Comparison of ENCODE assay signal across 20 cellular contexts in genomic region chr1:172430128-172430454, GRCh38. TPM values are rescaled to one million over a fixed set of nuclear protein-coding genes. Genes with fewer than 3 reads are reported as not detected.
"Had no signal": no experiment of that assay in that cellular context is flagged by ENCODE, and none has a peak within 500 bp of the region (broad histone marks: within the 10 kb centered on the region; RNA-seq: fewer than 3 reads in every experiment).

No MANE protein-coding gene starts in this region.

- H3K9me3 ChIP-seq: adrenal gland, breast epithelium had no signal

- H3K4me3 Mint-ChIP-seq: activated B cell treated with CpG ODN at 0.5 μM for 24 hours; activated CD4-positive, alpha-beta T cell treated with anti-CD3 and anti-CD28 coated beads, Interleukin-2, amount 10 ng/mL, durations not matched to agents 24 days and 14 days; activated naive CD4-positive, alpha-beta T cell treated with anti-CD3 and anti-CD28 coated beads, Interleukin-2, amount 50 U/mL, for 24 hours had no signal

- H3K27me3 ChIP-seq: adrenal gland, breast epithelium had no signal

- H3K36me3 ChIP-seq: adrenal gland, breast epithelium had no signal

- H3K27me3 Mint-ChIP-seq: activated B cell treated with CpG ODN at 0.5 μM for 24 hours; activated CD4-positive, alpha-beta T cell treated with anti-CD3 and anti-CD28 coated beads, Interleukin-2, amount 10 ng/mL, durations not matched to agents 24 days and 14 days; activated naive CD4-positive, alpha-beta T cell treated with anti-CD3 and anti-CD28 coated beads, Interleukin-2, amount 50 U/mL, for 24 hours had no signal

- DNase-seq: activated B cell treated with CpG ODN at 0.5 μM for 24 hours; activated CD4-positive, alpha-beta T cell treated with anti-CD3 and anti-CD28 coated beads for 1 hour; activated CD4-positive, alpha-beta T cell treated with anti-CD3 and anti-CD28 coated beads, Interleukin-2, amount 10 ng/mL, durations not matched to agents 24 days and 14 days; activated CD4-positive, alpha-beta T cell treated with anti-CD3 and anti-CD28 coated beads, Interleukin-2, amount 50 U/mL, for 48 hours; activated gamma-delta T cell; adrenal gland; aorta; MM.1S; NCI-H1105; NCI-H1436; NCI-H345; RPMI8226; T-helper 1 cell had no signal

- H3K9me3 Mint-ChIP-seq: activated B cell treated with CpG ODN at 0.5 μM for 24 hours; activated naive CD4-positive, alpha-beta T cell treated with anti-CD3 and anti-CD28 coated beads, Interleukin-2, amount 50 U/mL, for 24 hours had no signal

- H3K4me1 ChIP-seq: breast epithelium had no signal

- H3K27ac Mint-ChIP-seq: activated B cell treated with CpG ODN at 0.5 μM for 24 hours; activated CD4-positive, alpha-beta T cell treated with anti-CD3 and anti-CD28 coated beads, Interleukin-2, amount 10 ng/mL, durations not matched to agents 24 days and 14 days had no signal

- H3K4me3 ChIP-seq: adrenal gland, breast epithelium, SK-N-MC had no signal

- H3K27ac ChIP-seq: adrenal gland, breast epithelium, SK-N-MC had no signal

RNA-seq across cellular contexts. Expression of gene C1orf105, which starts 9.6 kb away (rescaled TPM):
- total RNA-seq: activated B cell treated with CpG ODN at 0.5 μM for 24 hours; activated CD4-positive, alpha-beta T cell treated with anti-CD3 and anti-CD28 coated beads, Interleukin-2, amount 10 ng/mL, durations not matched to agents 24 days and 14 days; activated CD8-positive, alpha-beta memory T cell treated with anti-CD3 and anti-CD28 coated beads for 36 hours; aorta; breast epithelium; chondrocyte; OCI-LY7; T-helper 2 cell treated with Interferon-gamma antibody and Interleukin-4, amounts not matched to agents 100 ng/mL and 5 ng/mL, for 36 hours had no signal
